22 cellular contexts compared by ENCODE assay signal in genomic region chr2:174874081-174874480, GRCh38.
"Had no signal": no experiment of that assay in that cellular context is flagged by ENCODE, and none has a peak within 500 bp of the region (broad histone marks: within the 10 kb centered on the region; RNA-seq: fewer than 3 reads in every experiment).

No MANE protein-coding gene starts in this region.

- H3K27me3 ChIP-seq: body of pancreas, esophagus muscularis mucosa, gastrocnemius medialis, heart right ventricle, neural progenitor cell, right atrium auricular region, tibial nerve, vagina had no signal

- H3K27ac ChIP-seq: body of pancreas, esophagus muscularis mucosa, gastrocnemius medialis, heart right ventricle, neural progenitor cell, right atrium auricular region, tibial nerve, vagina, WERI-Rb-1 had no signal

- H3K36me3 ChIP-seq: esophagus muscularis mucosa, gastrocnemius medialis, heart right ventricle, right atrium auricular region, tibial nerve, vagina had no signal

- DNase-seq: activated CD4-positive, alpha-beta T cell treated with anti-CD3 and anti-CD28 coated beads for 1 hour; activated CD4-positive, alpha-beta T cell treated with anti-CD3 and anti-CD28 coated beads, Interleukin-2, amount 50 U/mL, for 4 hours; activated effector memory CD4-positive, alpha-beta T cell treated with anti-CD3 and anti-CD28 coated beads, Interleukin-2, amount 50 U/mL, for 16 hours; activated naive CD4-positive, alpha-beta T cell treated with anti-CD3 and anti-CD28 coated beads, Interleukin-2, amount 50 U/mL, for 16 hours; activated T-cell treated with anti-CD3 and anti-CD28 coated beads, Interleukin-2, amount 50 U/mL, for 72 hours; body of pancreas; caudate nucleus; gastrocnemius medialis; heart right ventricle; mucosa of descending colon; naive thymus-derived CD4-positive, alpha-beta T cell; stimulated activated CD4-positive, alpha-beta T cell treated with anti-CD3 and anti-CD28 coated beads, Interleukin-2, amount 100 ng/mL, for 24 hours; stimulated activated naive CD8-positive, alpha-beta T cell treated with anti-CD3 and anti-CD28 coated beads, Interleukin-15, Interleukin-2, amounts not matched to agents 100 U/mL and 50 U/mL, for 24 hours; substantia nigra; SW 1271; T-helper 2 cell; WERI-Rb-1 had no signal

- H3K4me1 ChIP-seq: body of pancreas, right atrium auricular region, vagina had no signal

- H2AFZ ChIP-seq: neural progenitor cell had no signal

- H3K9ac ChIP-seq: neural progenitor cell had no signal

- H3K4me3 ChIP-seq: body of pancreas, esophagus muscularis mucosa, gastrocnemius medialis, heart right ventricle, mucosa of descending colon, neural progenitor cell, right atrium auricular region, tibial nerve, vagina had no signal

- H3K9me3 ChIP-seq: body of pancreas, esophagus muscularis mucosa, gastrocnemius medialis, heart right ventricle, mucosa of descending colon, right atrium auricular region, tibial nerve, vagina had no signal
